ENCODE assay signal across 8 cellular contexts in genomic region chr4:167234388-167234881, GRCh38.
DNase-seq lines count a peak whose midpoint lies in the region; ATAC-seq and TF ChIP-seq lines count a peak whose summit lies in the region.

SPOCK3 (minus strand) TSS chr4:167234494.

- ATAC-seq in GM19395 (IDR thresholded peaks at IDR 0.05; ENCODE audit: unreplicated experiment), result peak; percentile 29

- peak; percentile 90 for DNase-seq in Ammon's horn (ENCODE audit: low spot score)
- DNase-seq in NCI-H1694 treated with DMSO at 0.1 percent for 48 hours (lab: John Stamatoyannopoulos, UW), result peak; percentile 12
- DNase-seq in astrocyte of the hippocampus (ENCODE audit: low read depth, low spot score), result peak; percentile 73
- DNase-seq in iPS DF 19.7 (ENCODE audit: low read depth, low spot score), result peak; percentile 28
- no peak for DNase-seq in cerebellar nuclear complex (lab: John Stamatoyannopoulos, UW)
- no peak for DNase-seq in GM10266 (ENCODE audit: extremely low spot score)

- no peak within 1 kb of the TSS for H3K27ac ChIP-seq in rectal smooth muscle tissue (ENCODE audit: low read depth, low read length)

- no peaks in the 10 kb centered on the region for H3K36me3 ChIP-seq in rectal smooth muscle tissue (ENCODE audit: control insufficient read depth, insufficient read depth, low read length)

- no peak within 1 kb of the TSS for H3K9ac ChIP-seq in rectal smooth muscle tissue (ENCODE audit: low read length)

- peaks cover 8% of the 10 kb centered on the region for H3K27me3 ChIP-seq in rectal smooth muscle tissue (ENCODE audit: control insufficient read depth, insufficient read depth, low read length)

- TF ChIP-seq CTCF in GM10266 (IDR thresholded peaks at IDR 0.05; ENCODE audit: control insufficient read depth, insufficient read depth, low read depth, missing control alignments), result no peak

- no peaks in the 10 kb centered on the region for H3K4me1 ChIP-seq in rectal smooth muscle tissue (ENCODE audit: control insufficient read depth, insufficient read depth, low read length)

- H3K4me3 ChIP-seq in rectal smooth muscle tissue (ENCODE audit: low read length), result peak within 1 kb of the TSS; percentile 59

Comparison
In these comparisons a context has a peak if more than half of its experiments do, and no peak if none do; other contexts are left out.
1. DNase-seq: peak in Ammon's horn (single experiment), NCI-H1694 treated with DMSO at 0.1 percent for 48 hours (single experiment), astrocyte of the hippocampus (single experiment) and iPS DF 19.7 (single experiment); none in cerebellar nuclear complex (0 of 2) and GM10266 (single experiment).